Comparison of ENCODE assay signal across 7 cellular contexts in the genomic region with DNA sequence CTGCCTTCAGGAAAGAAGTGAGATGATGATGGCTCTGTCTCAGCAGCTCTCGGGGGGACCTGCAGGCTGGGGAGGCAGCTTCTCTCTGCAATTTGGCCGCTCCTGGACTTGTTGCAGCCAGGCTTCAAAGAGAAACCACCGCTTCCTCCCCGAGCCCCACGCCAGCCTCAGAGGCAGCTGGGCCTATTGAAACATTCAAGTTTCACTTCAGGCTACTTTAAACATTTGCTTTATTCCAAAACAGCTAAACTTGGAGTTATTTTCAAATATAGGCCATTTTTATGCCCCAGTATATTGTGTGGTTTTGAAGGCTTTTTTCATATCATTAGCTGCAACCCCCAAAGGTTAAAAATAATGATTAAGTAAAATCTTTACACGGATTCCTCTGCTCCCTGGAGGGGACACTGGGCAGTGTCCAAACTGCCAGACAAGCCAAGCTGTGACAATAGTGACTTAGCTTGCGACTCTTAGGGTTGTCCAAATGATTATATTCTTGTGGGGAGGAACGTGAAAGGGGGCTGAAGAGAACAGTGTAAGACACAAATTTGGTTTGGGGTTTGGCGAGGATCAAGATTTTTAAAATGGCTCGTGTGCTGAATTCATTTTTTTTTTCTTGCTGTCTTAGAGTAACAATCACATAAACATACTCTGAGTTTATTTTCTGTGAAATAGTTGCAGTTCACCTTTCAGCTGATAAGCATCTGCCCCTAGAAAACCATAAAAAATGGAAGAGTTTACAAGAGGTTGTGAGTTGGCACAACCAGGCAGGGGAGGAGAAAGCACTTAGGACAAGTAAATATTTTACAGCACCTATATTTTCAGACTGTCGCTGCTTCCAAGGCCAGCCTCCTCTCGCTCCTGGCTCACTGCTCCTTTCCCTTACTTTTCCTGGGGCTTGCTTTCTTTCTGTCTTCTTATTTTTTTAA.
DNase-seq lines count a peak whose midpoint lies in the region; ATAC-seq and TF ChIP-seq lines count a peak whose summit lies in the region.

No MANE protein-coding gene starts in this region.

- H3K36me3 Mint-ChIP-seq in activated T-helper 1 cell treated with anti-CD3 and anti-CD28 coated beads, Interleukin-12 subunit alpha, Interleukin-12 subunit beta, Interleukin-2, Interleukin-4 antibody, amounts not matched to agents 30 ng/mL and 10 ng/mL and 1 ng/mL, durations not matched to agents 14 hours and 24 hours and 36 hours (ENCODE audit: low read depth), result peaks cover 3% of the 10 kb centered on the region

- peak overlapping the region; percentile 48 for H3K4me3 Mint-ChIP-seq in activated T-helper 1 cell treated with anti-CD3 and anti-CD28 coated beads, Interleukin-12 subunit alpha, Interleukin-12 subunit beta, Interleukin-2, Interleukin-4 antibody, amounts not matched to agents 30 ng/mL and 10 ng/mL and 1 ng/mL, durations not matched to agents 14 hours and 24 hours and 36 hours

- H3K27me3 Mint-ChIP-seq in activated T-helper 1 cell treated with anti-CD3 and anti-CD28 coated beads, Interleukin-12 subunit alpha, Interleukin-12 subunit beta, Interleukin-2, Interleukin-4 antibody, amounts not matched to agents 30 ng/mL and 10 ng/mL and 1 ng/mL, durations not matched to agents 14 hours and 24 hours and 36 hours (ENCODE audit: insufficient read depth), result peaks cover 11% of the 10 kb centered on the region

- DNase-seq in NCI-H1105 treated with DMSO at 0.1 percent for 48 hours (lab: John Stamatoyannopoulos, UW) (peak; percentile 77), Right ventricle myocardium superior (peak; percentile 84), putamen (ENCODE audit: low spot score) (peak; percentile 58), RWPE1 (ENCODE audit: low spot score) (no peak)
- DNase-seq in activated T-helper 1 cell treated with anti-CD3 and anti-CD28 coated beads, Interleukin-12 subunit alpha, Interleukin-12 subunit beta, Interleukin-2, Interleukin-4 antibody, amounts not matched to agents 30 ng/mL and 10 ng/mL and 1 ng/mL, durations not matched to agents 14 hours and 24 hours and 36 hours (ENCODE audit: low spot score), result peak; percentile 38

- CTCF ChIA-PET in RWPE1 (lab: Yijun Ruan, JAX), result interaction anchor here (0.7 kb wide), 1 partner anchor 46 kb away, joined by 5 read pairs; no protein-coding TSS in a partner anchor

- intact Hi-C loops in activated T-helper 1 cell treated with anti-CD3 and anti-CD28 coated beads, Interleukin-12 subunit alpha, Interleukin-12 subunit beta, Interleukin-2, Interleukin-4 antibody, amounts not matched to agents 30 ng/mL and 10 ng/mL and 1 ng/mL, durations not matched to agents 14 hours and 24 hours and 36 hours (cut with micrococcal nuclease), result no loop called here
- intact Hi-C loops in Right ventricle myocardium superior (cut with DNase I), result no loop called here

- no peaks in the 10 kb centered on the region for H3K4me1 Mint-ChIP-seq in activated T-helper 1 cell treated with anti-CD3 and anti-CD28 coated beads, Interleukin-12 subunit alpha, Interleukin-12 subunit beta, Interleukin-2, Interleukin-4 antibody, amounts not matched to agents 30 ng/mL and 10 ng/mL and 1 ng/mL, durations not matched to agents 14 hours and 24 hours and 36 hours (ENCODE audit: low read depth)

- peak; percentile 87 for ATAC-seq in GM18502 (IDR thresholded peaks at IDR 0.05; ENCODE audit: poor library complexity, unreplicated experiment)
- ATAC-seq in HG02571 (IDR thresholded peaks at IDR 0.05; ENCODE audit: unreplicated experiment), result peak; percentile 88
- ATAC-seq in Right ventricle myocardium superior (ENCODE audit: poor library complexity), result peak; percentile 92

- POLR2A ChIA-PET in RWPE1 (lab: Yijun Ruan, JAX; ENCODE audit: low non-redundant PET), result no interaction called here

- H3K27ac ChIP-seq in RWPE1, result no peak overlapping the region

- no peaks in the 10 kb centered on the region for H3K9me3 Mint-ChIP-seq in activated T-helper 1 cell treated with anti-CD3 and anti-CD28 coated beads, Interleukin-12 subunit alpha, Interleukin-12 subunit beta, Interleukin-2, Interleukin-4 antibody, amounts not matched to agents 30 ng/mL and 10 ng/mL and 1 ng/mL, durations not matched to agents 14 hours and 24 hours and 36 hours

- no peak for TF ChIP-seq CTCF in RWPE1 (conservative IDR thresholded peaks at IDR 0.05; ENCODE audit: low read depth)

- no peak overlapping the region for H3K27ac Mint-ChIP-seq in activated T-helper 1 cell treated with anti-CD3 and anti-CD28 coated beads, Interleukin-12 subunit alpha, Interleukin-12 subunit beta, Interleukin-2, Interleukin-4 antibody, amounts not matched to agents 30 ng/mL and 10 ng/mL and 1 ng/mL, durations not matched to agents 14 hours and 24 hours and 36 hours
